Comparison of ENCODE assay signal across 1 cellular context in genomic region chr22:25672685-25673084, GRCh38.
TF ChIP-seq lines count a peak whose summit lies in the region.

No MANE protein-coding gene starts in this region.

TF ChIP-seq in GM23338, 12 proteins besides CTCF, POLR2A, EP300 and RAD21 (continued from another document):
- TF ChIP-seq ZNF462 (CRISPR knock-in tag; IDR thresholded peaks at IDR 0.05), result no peak
- TF ChIP-seq NANOG (IDR thresholded peaks at IDR 0.05; ENCODE audit: borderline replicate concordance), result no peak
- no peak for TF ChIP-seq REST (IDR thresholded peaks at IDR 0.05; ENCODE audit: unreplicated experiment)
- TF ChIP-seq STAT1 (IDR thresholded peaks at IDR 0.05; ENCODE audit: unreplicated experiment), result no peak
- no peak for TF ChIP-seq ZNF331 (CRISPR knock-in tag; IDR thresholded peaks at IDR 0.05; ENCODE audit: low read depth)
- TF ChIP-seq ZNF114 (CRISPR knock-in tag; IDR thresholded peaks at IDR 0.05), result no peak
- TF ChIP-seq ETS1 (IDR thresholded peaks at IDR 0.05), result no peak
- no peak for TF ChIP-seq POLR2AphosphoS5 (IDR thresholded peaks at IDR 0.05; ENCODE audit: low read depth)
- TF ChIP-seq JUNB (IDR thresholded peaks at IDR 0.05; ENCODE audit: unreplicated experiment), result no peak
- TF ChIP-seq EZH2phosphoT487 (IDR thresholded peaks at IDR 0.05; ENCODE audit: unreplicated experiment), result no peak
- TF ChIP-seq EZH2 (IDR thresholded peaks at IDR 0.05; ENCODE audit: low read depth, unreplicated experiment), result no peak
